ENCODE assay signal across 8 cellular contexts in the genomic region with DNA sequence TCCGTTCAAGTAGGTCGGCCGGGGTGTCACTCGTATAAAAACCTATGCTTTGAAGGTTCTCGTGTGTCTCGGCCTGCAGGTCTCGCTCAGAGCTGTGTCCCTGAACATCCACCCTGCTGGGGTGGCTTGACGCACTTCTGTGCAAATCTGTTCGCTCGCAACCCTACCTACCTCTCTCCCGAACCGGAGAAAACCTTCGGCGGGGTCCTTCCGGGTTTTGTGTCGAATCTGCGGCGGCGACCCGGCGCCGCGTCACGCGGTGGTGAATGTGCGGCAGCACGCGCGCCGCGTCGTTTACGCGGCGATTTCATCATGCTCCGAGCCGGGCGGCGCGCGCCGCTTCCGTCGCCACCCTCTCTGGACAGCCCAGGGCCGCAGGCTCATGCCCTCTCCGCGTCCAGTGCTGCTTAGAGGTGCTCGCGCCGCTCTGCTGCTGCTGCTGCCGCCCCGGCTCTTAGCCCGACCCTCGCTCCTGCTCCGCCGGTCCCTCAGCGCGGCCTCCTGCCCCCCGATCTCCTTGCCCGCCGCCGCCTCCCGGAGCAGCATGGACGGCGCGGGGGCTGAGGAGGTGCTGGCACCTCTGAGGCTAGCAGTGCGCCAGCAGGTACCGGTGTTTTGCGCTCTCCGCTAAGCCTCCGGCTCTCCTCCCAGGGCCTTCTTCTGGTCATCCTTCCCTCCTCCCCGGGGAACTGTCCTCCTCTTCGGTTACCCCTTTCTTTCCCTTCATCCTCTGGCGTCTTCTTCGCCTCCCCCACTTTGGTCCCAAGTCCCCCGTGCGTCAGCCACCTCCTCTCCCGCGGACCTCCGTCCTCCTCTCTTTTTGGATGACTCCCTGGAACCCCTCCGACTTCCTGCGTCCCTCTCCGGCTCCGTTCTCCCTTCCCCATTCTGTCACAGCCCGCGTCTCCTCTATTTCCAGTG. TPM values are rescaled to one million over a fixed set of nuclear protein-coding genes. Genes with fewer than 3 reads are reported as not detected.
A peak's percentile ranks its signal among the peaks of the same experiment; 100 is the strongest.
DNase-seq lines count a peak whose midpoint lies in the region; ATAC-seq, FAIRE-seq and TF ChIP-seq lines count a peak whose summit lies in the region.

A gene with protein sequence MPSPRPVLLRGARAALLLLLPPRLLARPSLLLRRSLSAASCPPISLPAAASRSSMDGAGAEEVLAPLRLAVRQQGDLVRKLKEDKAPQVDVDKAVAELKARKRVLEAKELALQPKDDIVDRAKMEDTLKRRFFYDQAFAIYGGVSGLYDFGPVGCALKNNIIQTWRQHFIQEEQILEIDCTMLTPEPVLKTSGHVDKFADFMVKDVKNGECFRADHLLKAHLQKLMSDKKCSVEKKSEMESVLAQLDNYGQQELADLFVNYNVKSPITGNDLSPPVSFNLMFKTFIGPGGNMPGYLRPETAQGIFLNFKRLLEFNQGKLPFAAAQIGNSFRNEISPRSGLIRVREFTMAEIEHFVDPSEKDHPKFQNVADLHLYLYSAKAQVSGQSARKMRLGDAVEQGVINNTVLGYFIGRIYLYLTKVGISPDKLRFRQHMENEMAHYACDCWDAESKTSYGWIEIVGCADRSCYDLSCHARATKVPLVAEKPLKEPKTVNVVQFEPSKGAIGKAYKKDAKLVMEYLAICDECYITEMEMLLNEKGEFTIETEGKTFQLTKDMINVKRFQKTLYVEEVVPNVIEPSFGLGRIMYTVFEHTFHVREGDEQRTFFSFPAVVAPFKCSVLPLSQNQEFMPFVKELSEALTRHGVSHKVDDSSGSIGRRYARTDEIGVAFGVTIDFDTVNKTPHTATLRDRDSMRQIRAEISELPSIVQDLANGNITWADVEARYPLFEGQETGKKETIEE (plus strand): TSS at position 339 of the 921 bp plus-strand sequence. CDS start 44 bp downstream, at position 383.

- no peak for FAIRE-seq in HepG2 (lab: Jason Lieb, UNC)

- no peaks in the 10 kb centered on the region for H3K27me3 Mint-ChIP-seq in CD14-positive monocyte (ENCODE audit: low read depth in 3 of 3)
- H3K27me3 Mint-ChIP-seq in dendritic cell treated with granulocyte-macrophage colony-stimulating factor and Interleukin-4, amounts not matched to agents 40 ng/mL and 50 ng/mL, for 4 days, result no peaks in the 10 kb centered on the region

- peak within 1 kb of the TSS; percentile 99 to 100 for H3K4me3 Mint-ChIP-seq in CD14-positive monocyte
- peak within 1 kb of the TSS; percentile 98 for H3K4me3 Mint-ChIP-seq in dendritic cell treated with granulocyte-macrophage colony-stimulating factor and Interleukin-4, amounts not matched to agents 40 ng/mL and 50 ng/mL, for 4 days

- peak within 1 kb of the TSS; percentile 87 for H2AFZ ChIP-seq in HepG2 (ENCODE audit: low read length)

- BruUV-seq in HepG2 (replicated peaks; lab: Mats Ljungman, UMichigan), result no TSS peak

- H3K4me1 ChIP-seq in HepG2 (ENCODE audit: insufficient read depth, low read length), result peaks cover 36% of the 10 kb centered on the region

- peaks cover 47% of the 10 kb centered on the region for H3K4me1 Mint-ChIP-seq in CD14-positive monocyte
- peaks cover 45% of the 10 kb centered on the region for H3K4me1 Mint-ChIP-seq in dendritic cell treated with granulocyte-macrophage colony-stimulating factor and Interleukin-4, amounts not matched to agents 40 ng/mL and 50 ng/mL, for 4 days (ENCODE audit: low read depth)

- in situ Hi-C loops in HepG2 (cut with HindIII; ENCODE audit: extremely low pct_ligation_motif_present, low pct_unique_long_range_greater_than_20kb), result no loop called here

- TF ChIP-seq POLR2A in HepG2 (IDR thresholded peaks at IDR 0.05; ENCODE audit: insufficient read depth in 1 of 2, low read depth in 2 of 2, low read length in 2 of 2), result peak; percentile 90 to 95

- H3K27me3 ChIP-seq in HepG2 (ENCODE audit: control insufficient read depth in 1 of 2, insufficient read depth in 2 of 2, low read length in 2 of 2), result no peaks in the 10 kb centered on the region; a peak in 1 of 5 replicates

- POLR2A ChIA-PET in HepG2 (lab: Yijun Ruan, JAX), result interaction anchor here (1.3 to 1.4 kb wide), 3 partner anchors 9 to 608 kb away, joined by 3 to 4 read pairs (median 4); partner anchors contain the start of gene NOD1

- H3K79me2 ChIP-seq in HepG2 (ENCODE audit: insufficient read depth, low read length), result peaks cover 51% of the 10 kb centered on the region

- H3K4me2 ChIP-seq in HepG2 (ENCODE audit: low read depth, low read length), result peak within 1 kb of the TSS; percentile 95

- CTCF ChIA-PET in HepG2 (lab: Yijun Ruan, JAX; ENCODE audit: low intra/inter-chr PET ratio, low total read pairs), result no interaction called here

- peaks cover 26% of the 10 kb centered on the region for H4K20me1 ChIP-seq in HepG2 (ENCODE audit: insufficient read depth, low read length)

- H3K9me3 ChIP-seq in HepG2 (ENCODE audit: low read length), result no peaks in the 10 kb centered on the region

- H3K4me3 ChIP-seq in HepG2 (replicated peaks in 1 of 3; ENCODE audit: insufficient read depth in 1 of 3, low read depth in 2 of 3, low read length in 3 of 3), result peak within 1 kb of the TSS; percentile 92 to 97 (median 95)

- H3K36me3 Mint-ChIP-seq in CD14-positive monocyte, result peaks cover 12 to 14% of the 10 kb centered on the region in 2 donors
- peaks cover 29% of the 10 kb centered on the region for H3K36me3 Mint-ChIP-seq in dendritic cell treated with granulocyte-macrophage colony-stimulating factor and Interleukin-4, amounts not matched to agents 40 ng/mL and 50 ng/mL, for 4 days (ENCODE audit: low read depth)

- intact Hi-C loops in CD14-positive monocyte (cut with micrococcal nuclease), result loop anchor here in 1 of 2 donors (2.0 to 10.0 kb wide), 2 partner anchors 90 to 1900 kb away; partner anchors contain the start of genes AVL9, GGCT and LSM5
- intact Hi-C loops in dendritic cell treated with granulocyte-macrophage colony-stimulating factor and Interleukin-4, amounts not matched to agents 40 ng/mL and 50 ng/mL, for 4 days (cut with micrococcal nuclease), result loop anchor here (2.0 kb wide), 1 partner anchor 44 kb away; no protein-coding TSS in a partner anchor
- intact Hi-C loops in HepG2 (cut with micrococcal nuclease; ENCODE audit: unreplicated experiment), result no loop called here

- TF ChIP-seq RAD21 in HepG2 (CRISPR knock-in tag; IDR thresholded peaks at IDR 0.05), result peak; percentile 35; the same call in 1 of the 2 replicates

- peak within 1 kb of the TSS; percentile 95 for H3K27ac ChIP-seq in HepG2 (ENCODE audit: extremely low read length, insufficient read depth, low read length)

- TF ChIP-seq EP300 in HepG2 (IDR thresholded peaks at IDR 0.05; ENCODE audit: low read depth in 2 of 2, low read length in 2 of 2) (peak; percentile 43 to 88; a peak in 3 of 4 replicates), HepG2 (CRISPR knock-in tag; IDR thresholded peaks at IDR 0.05; ENCODE audit: borderline replicate concordance) (peak; percentile 71)

- ATAC-seq in GM19395 (IDR thresholded peaks at IDR 0.05; ENCODE audit: unreplicated experiment) (peak; percentile 88), HG03558 (IDR thresholded peaks at IDR 0.05; ENCODE audit: extremely low read depth, unreplicated experiment) (peak; percentile 86), HepG2 (peak; percentile 95)

- DNase-seq in CD14-positive monocyte (ENCODE audit: low spot score) (peak; percentile 87), NCI-H774 (lab: John Stamatoyannopoulos, UW) (peak; percentile 83), HepG2 (ENCODE audit: low spot score) (peak; percentile 77)
- DNase-seq in activated CD4-positive, alpha-beta T cell treated with anti-CD3 and anti-CD28 coated beads, Interleukin-2, amount 50 U/mL, for 4 hours, result peak; percentile 85 to 87
- DNase-seq in stimulated activated CD4-positive, alpha-beta T cell treated with anti-CD3 and anti-CD28 coated beads, Interleukin-2, amount 100 ng/mL, for 48 hours, result peak; percentile 86

- no peaks in the 10 kb centered on the region for H3K9me3 Mint-ChIP-seq in CD14-positive monocyte
- no peaks in the 10 kb centered on the region for H3K9me3 Mint-ChIP-seq in dendritic cell treated with granulocyte-macrophage colony-stimulating factor and Interleukin-4, amounts not matched to agents 40 ng/mL and 50 ng/mL, for 4 days

- peaks cover 0 to 13% of the 10 kb centered on the region in 2 experiments; a peak in 3 of 5 replicates for H3K36me3 ChIP-seq in HepG2 (replicated peaks in 1 of 2; ENCODE audit: control insufficient read depth in 1 of 2, insufficient read depth in 2 of 2, low read length in 2 of 2)

- peak within 1 kb of the TSS; percentile 98 to 100 (median 99) for H3K27ac Mint-ChIP-seq in CD14-positive monocyte
- peak within 1 kb of the TSS; percentile 95 for H3K27ac Mint-ChIP-seq in dendritic cell treated with granulocyte-macrophage colony-stimulating factor and Interleukin-4, amounts not matched to agents 40 ng/mL and 50 ng/mL, for 4 days

- TF ChIP-seq CTCF in CD14-positive monocyte (IDR thresholded peaks at IDR 0.05) (no peak), HepG2 (CRISPR knock-in tag; IDR thresholded peaks at IDR 0.05) (no peak)

- peak within 1 kb of the TSS; percentile 96 for H3K9ac ChIP-seq in HepG2 (ENCODE audit: insufficient read depth, low read depth, low read length)

- WGBS in HepG2 (ENCODE audit: low lambda C conversion rate), result under 1% methylated on average over 43 of the region's 86 CpGs

RNA-seq across cellular contexts. Expression of the gene that starts here (rescaled TPM):
- polyA plus RNA-seq in CD14-positive monocyte (10 to 100 TPM; 46.0 to 48.6 TPM), HepG2 (2011; rRNA removed) (406 and 460 TPM in 2 replicates)
- 140 and 180 TPM in 2 replicates for total RNA-seq in HepG2 (2016; rRNA removed; fragmentation: Illumina TruSeq; extraction: Trizol)
- 54.9 and 58.3 TPM in 2 replicates for total RNA-seq in HepG2 (2016; cell fraction: cytosol; rRNA removed; fragmentation: Illumina TruSeq; extraction: Trizol; ENCODE audit: low read depth)
- 130 and 180 TPM in 2 replicates for total RNA-seq in HepG2 (2016; cell fraction: insoluble cytoplasmic fraction; rRNA removed; fragmentation: Illumina TruSeq; extraction: Trizol)
- 96.5 and 104 TPM in 2 replicates for total RNA-seq in HepG2 (2016; cell fraction: membrane; rRNA removed; fragmentation: Illumina TruSeq; extraction: Trizol)
- total RNA-seq in HepG2 (2016; cell fraction: nucleus; rRNA removed; fragmentation: Illumina TruSeq; extraction: Trizol), result 98.4 and 111 TPM in 2 replicates
- polyA plus RNA-seq in HepG2 (2011; cell fraction: cytosol; rRNA removed), result 317 and 416 TPM in 2 replicates
- polyA plus RNA-seq in HepG2 (2011; cell fraction: nucleus; rRNA removed), result 244 and 272 TPM in 2 replicates
- 137 and 249 TPM in 2 replicates for polyA plus RNA-seq in HepG2 (2012)
- 43.9 and 53.1 TPM in 2 replicates for polyA plus RNA-seq in HepG2 (2016; cell fraction: cytosol; fragmentation: Illumina TruSeq; extraction: Trizol; ENCODE audit: low read depth)
- 204 and 207 TPM in 2 replicates for polyA plus RNA-seq in HepG2 (2016; cell fraction: insoluble cytoplasmic fraction; fragmentation: Illumina TruSeq; extraction: Trizol; ENCODE audit: low read depth)
- polyA plus RNA-seq in HepG2 (2016; cell fraction: membrane; fragmentation: Illumina TruSeq; extraction: Trizol; ENCODE audit: low read depth), result 86.2 and 94.6 TPM in 2 replicates
- 141 and 166 TPM in 2 replicates for polyA plus RNA-seq in HepG2 (2016; cell fraction: nucleus; fragmentation: Illumina TruSeq; extraction: Trizol; ENCODE audit: insufficient read depth, low read depth)
- 365 and 608 TPM in 2 replicates for polyA minus RNA-seq in HepG2 (2011; rRNA and poly(A)+ RNA removed; ENCODE audit: low replicate concordance)
- polyA minus RNA-seq in HepG2 (2011; cell fraction: cytosol; rRNA and poly(A)+ RNA removed), result 230 and 276 TPM in 2 replicates
- polyA minus RNA-seq in HepG2 (2011; cell fraction: nucleus; rRNA and poly(A)+ RNA removed), result 219 and 236 TPM in 2 replicates

Comparison
In these comparisons a context has a peak if more than half of its experiments do, and no peak if none do; other contexts are left out.
1. Peak in every context shown above with its lines: DNase-seq, ATAC-seq, H3K4me3 ChIP-seq and H3K27ac ChIP-seq.